1 cellular context compared by ENCODE assay signal in the genomic region with DNA sequence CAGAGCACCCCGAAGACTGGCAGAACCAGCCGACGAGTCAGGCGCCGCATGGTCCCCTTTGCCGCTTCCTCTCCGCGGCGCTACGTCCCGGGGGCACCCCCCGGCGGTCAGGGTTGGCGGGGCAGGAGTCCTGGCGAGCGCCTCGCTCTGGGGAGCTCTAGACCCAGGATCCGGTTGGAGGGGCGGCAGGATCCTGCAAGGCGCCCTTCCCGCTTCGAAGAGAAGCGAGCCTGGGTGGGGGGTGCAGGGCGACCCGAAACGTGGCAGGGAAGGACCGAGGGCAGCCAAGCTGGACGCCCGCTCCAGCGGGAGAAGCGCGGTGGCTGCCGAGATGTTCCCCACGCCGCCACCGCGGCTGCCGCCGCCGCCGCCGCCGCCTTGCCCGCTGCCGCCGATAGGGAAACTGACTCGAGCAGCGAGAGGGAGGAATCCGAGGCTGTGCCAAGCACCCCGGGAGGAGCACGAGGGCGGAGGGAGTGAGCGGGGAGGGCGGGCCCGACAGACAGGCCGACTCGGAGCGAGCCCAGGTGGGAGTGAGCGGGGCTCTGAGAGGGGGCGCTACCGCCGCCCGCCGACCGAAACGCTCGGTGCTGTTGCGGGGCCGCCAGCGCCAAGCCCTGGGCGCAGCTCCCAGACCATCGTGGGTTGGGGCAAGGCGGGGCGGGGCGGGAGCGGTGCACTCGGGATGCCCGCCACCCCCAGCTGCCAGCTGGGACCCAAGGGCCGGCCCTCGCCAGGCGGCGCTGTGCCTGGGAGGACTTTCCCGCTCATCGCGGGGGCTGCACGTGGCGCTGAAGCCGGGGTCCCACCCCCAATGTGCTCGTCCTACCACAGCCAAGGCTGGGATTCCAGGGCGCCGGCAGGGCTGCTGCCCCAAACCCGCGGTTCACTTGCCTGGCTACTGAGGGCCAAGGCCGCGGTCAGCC.
TF ChIP-seq lines count a peak whose summit lies in the region.

A gene with protein sequence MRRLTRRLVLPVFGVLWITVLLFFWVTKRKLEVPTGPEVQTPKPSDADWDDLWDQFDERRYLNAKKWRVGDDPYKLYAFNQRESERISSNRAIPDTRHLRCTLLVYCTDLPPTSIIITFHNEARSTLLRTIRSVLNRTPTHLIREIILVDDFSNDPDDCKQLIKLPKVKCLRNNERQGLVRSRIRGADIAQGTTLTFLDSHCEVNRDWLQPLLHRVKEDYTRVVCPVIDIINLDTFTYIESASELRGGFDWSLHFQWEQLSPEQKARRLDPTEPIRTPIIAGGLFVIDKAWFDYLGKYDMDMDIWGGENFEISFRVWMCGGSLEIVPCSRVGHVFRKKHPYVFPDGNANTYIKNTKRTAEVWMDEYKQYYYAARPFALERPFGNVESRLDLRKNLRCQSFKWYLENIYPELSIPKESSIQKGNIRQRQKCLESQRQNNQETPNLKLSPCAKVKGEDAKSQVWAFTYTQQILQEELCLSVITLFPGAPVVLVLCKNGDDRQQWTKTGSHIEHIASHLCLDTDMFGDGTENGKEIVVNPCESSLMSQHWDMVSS (minus strand): TSS at position 404 of the 926 bp plus-strand sequence. CDS start 354 bp downstream, at position 50.

TF ChIP-seq in HEK293, 187 proteins besides CTCF, POLR2A, EP300 and RAD21 (continued from another document and continues in another):
- TF ChIP-seq, protein P1, sequence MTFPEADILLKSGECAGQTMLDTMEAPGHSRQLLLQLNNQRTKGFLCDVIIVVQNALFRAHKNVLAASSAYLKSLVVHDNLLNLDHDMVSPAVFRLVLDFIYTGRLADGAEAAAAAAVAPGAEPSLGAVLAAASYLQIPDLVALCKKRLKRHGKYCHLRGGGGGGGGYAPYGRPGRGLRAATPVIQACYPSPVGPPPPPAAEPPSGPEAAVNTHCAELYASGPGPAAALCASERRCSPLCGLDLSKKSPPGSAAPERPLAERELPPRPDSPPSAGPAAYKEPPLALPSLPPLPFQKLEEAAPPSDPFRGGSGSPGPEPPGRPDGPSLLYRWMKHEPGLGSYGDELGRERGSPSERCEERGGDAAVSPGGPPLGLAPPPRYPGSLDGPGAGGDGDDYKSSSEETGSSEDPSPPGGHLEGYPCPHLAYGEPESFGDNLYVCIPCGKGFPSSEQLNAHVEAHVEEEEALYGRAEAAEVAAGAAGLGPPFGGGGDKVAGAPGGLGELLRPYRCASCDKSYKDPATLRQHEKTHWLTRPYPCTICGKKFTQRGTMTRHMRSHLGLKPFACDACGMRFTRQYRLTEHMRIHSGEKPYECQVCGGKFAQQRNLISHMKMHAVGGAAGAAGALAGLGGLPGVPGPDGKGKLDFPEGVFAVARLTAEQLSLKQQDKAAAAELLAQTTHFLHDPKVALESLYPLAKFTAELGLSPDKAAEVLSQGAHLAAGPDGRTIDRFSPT (tag by site-specific recombination; IDR thresholded peaks at IDR 0.05) = peak; percentile 84
- TF ChIP-seq ZFP69B (tag by site-specific recombination; IDR thresholded peaks at IDR 0.05) (peak; percentile 90), ZNF792 (tag by site-specific recombination; IDR thresholded peaks at IDR 0.05) (no peak), ZNF248 (tag by site-specific recombination; IDR thresholded peaks at IDR 0.05) (no peak), KLF10 (tag by site-specific recombination; IDR thresholded peaks at IDR 0.05) (peak; percentile 29; the same call in 1 of the 2 replicates), SALL2 (tag by site-specific recombination; IDR thresholded peaks at IDR 0.05; ENCODE audit: borderline replicate concordance) (no peak), ZSCAN30 (tag by site-specific recombination; IDR thresholded peaks at IDR 0.05) (peak; percentile 46; the same call in 1 of the 2 replicates), ZNF394 (tag by site-specific recombination; IDR thresholded peaks at IDR 0.05; ENCODE audit: borderline replicate concordance) (no peak), ZNF549 (tag by site-specific recombination; IDR thresholded peaks at IDR 0.05) (no peak), ZNF677 (tag by site-specific recombination; IDR thresholded peaks at IDR 0.05) (no peak), ZNF624 (tag by site-specific recombination; IDR thresholded peaks at IDR 0.05) (no peak), EGR2 (tag by site-specific recombination; IDR thresholded peaks at IDR 0.05; ENCODE audit: low read depth) (peak; percentile 73), ZFP37 (tag by site-specific recombination; IDR thresholded peaks at IDR 0.05) (peak; percentile 47; the same call in 1 of the 2 replicates), ZNF2 (tag by site-specific recombination; IDR thresholded peaks at IDR 0.05) (0 out of 2 replicates have a peak, but pooled peaks have one; percentile 18), FEZF1 (tag by site-specific recombination; IDR thresholded peaks at IDR 0.05) (no peak), ZNF658 (tag by site-specific recombination; IDR thresholded peaks at IDR 0.05) (no peak), ZBTB8A (tag by site-specific recombination; IDR thresholded peaks at IDR 0.05) (peak; percentile 59), ZNF629 (tag by site-specific recombination; IDR thresholded peaks at IDR 0.05) (no peak), ZNF132 (tag by site-specific recombination; IDR thresholded peaks at IDR 0.05; ENCODE audit: borderline replicate concordance) (no peak), ZNF670 (tag by site-specific recombination; IDR thresholded peaks at IDR 0.05; ENCODE audit: low read depth) (no peak), ZNF16 (tag by site-specific recombination; IDR thresholded peaks at IDR 0.05; ENCODE audit: low read depth) (no peak), ZNF623 (tag by site-specific recombination; IDR thresholded peaks at IDR 0.05) (no peak), ZNF664 (tag by site-specific recombination; IDR thresholded peaks at IDR 0.05) (no peak), ZNF138 (tag by site-specific recombination; IDR thresholded peaks at IDR 0.05; ENCODE audit: borderline replicate concordance) (no peak), MZF1 (tag by site-specific recombination; IDR thresholded peaks at IDR 0.05; ENCODE audit: borderline replicate concordance) (no peak), ZBTB20 (tag by site-specific recombination; IDR thresholded peaks at IDR 0.05) (peak; percentile 80), ZNF366 (tag by site-specific recombination; conservative IDR thresholded peaks at IDR 0.05) (no peak), ZNF140 (tag by site-specific recombination; IDR thresholded peaks at IDR 0.05) (no peak), ZNF292 (tag by site-specific recombination; IDR thresholded peaks at IDR 0.05; ENCODE audit: borderline replicate concordance, low read depth) (no peak), GLIS1 (tag by site-specific recombination; IDR thresholded peaks at IDR 0.05) (peak; percentile 62), GLI2 (tag by site-specific recombination; IDR thresholded peaks at IDR 0.05; ENCODE audit: borderline replicate concordance, low read depth) (no peak), KLF8 (tag by site-specific recombination; IDR thresholded peaks at IDR 0.05) (peak; percentile 52; the same call in 1 of the 2 replicates), ZNF202 (tag by site-specific recombination; IDR thresholded peaks at IDR 0.05; ENCODE audit: borderline replicate concordance) (peak; percentile 55; the same call in 1 of the 2 replicates), ZNF571 (tag by site-specific recombination; IDR thresholded peaks at IDR 0.05) (no peak)
- TF ChIP-seq, protein P2, sequence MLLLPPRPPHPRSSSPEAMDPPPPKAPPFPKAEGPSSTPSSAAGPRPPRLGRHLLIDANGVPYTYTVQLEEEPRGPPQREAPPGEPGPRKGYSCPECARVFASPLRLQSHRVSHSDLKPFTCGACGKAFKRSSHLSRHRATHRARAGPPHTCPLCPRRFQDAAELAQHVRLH (tag by site-specific recombination; IDR thresholded peaks at IDR 0.05) = no peak
- TF ChIP-seq, protein P3, sequence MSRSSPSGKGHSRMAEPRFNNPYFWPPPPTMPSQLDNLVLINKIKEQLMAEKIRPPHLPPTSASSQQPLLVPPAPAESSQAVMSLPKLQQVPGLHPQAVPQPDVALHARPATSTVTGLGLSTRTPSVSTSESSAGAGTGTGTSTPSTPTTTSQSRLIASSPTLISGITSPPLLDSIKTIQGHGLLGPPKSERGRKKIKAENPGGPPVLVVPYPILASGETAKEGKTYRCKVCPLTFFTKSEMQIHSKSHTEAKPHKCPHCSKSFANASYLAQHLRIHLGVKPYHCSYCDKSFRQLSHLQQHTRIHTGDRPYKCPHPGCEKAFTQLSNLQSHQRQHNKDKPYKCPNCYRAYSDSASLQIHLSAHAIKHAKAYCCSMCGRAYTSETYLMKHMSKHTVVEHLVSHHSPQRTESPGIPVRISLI (tag by site-specific recombination; IDR thresholded peaks at IDR 0.05) = no peak
- TF ChIP-seq, protein P4, sequence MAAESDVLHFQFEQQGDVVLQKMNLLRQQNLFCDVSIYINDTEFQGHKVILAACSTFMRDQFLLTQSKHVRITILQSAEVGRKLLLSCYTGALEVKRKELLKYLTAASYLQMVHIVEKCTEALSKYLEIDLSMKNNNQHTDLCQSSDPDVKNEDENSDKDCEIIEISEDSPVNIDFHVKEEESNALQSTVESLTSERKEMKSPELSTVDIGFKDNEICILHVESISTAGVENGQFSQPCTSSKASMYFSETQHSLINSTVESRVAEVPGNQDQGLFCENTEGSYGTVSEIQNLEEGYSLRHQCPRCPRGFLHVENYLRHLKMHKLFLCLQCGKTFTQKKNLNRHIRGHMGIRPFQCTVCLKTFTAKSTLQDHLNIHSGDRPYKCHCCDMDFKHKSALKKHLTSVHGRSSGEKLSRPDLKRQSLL (tag by site-specific recombination; IDR thresholded peaks at IDR 0.05) = no peak; the same call in 1 of the 2 replicates
- TF ChIP-seq, protein P5, sequence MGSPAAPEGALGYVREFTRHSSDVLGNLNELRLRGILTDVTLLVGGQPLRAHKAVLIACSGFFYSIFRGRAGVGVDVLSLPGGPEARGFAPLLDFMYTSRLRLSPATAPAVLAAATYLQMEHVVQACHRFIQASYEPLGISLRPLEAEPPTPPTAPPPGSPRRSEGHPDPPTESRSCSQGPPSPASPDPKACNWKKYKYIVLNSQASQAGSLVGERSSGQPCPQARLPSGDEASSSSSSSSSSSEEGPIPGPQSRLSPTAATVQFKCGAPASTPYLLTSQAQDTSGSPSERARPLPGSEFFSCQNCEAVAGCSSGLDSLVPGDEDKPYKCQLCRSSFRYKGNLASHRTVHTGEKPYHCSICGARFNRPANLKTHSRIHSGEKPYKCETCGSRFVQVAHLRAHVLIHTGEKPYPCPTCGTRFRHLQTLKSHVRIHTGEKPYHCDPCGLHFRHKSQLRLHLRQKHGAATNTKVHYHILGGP (tag by site-specific recombination; IDR thresholded peaks at IDR 0.05) = no peak
- TF ChIP-seq, protein P6, sequence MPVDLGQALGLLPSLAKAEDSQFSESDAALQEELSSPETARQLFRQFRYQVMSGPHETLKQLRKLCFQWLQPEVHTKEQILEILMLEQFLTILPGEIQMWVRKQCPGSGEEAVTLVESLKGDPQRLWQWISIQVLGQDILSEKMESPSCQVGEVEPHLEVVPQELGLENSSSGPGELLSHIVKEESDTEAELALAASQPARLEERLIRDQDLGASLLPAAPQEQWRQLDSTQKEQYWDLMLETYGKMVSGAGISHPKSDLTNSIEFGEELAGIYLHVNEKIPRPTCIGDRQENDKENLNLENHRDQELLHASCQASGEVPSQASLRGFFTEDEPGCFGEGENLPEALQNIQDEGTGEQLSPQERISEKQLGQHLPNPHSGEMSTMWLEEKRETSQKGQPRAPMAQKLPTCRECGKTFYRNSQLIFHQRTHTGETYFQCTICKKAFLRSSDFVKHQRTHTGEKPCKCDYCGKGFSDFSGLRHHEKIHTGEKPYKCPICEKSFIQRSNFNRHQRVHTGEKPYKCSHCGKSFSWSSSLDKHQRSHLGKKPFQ (tag by site-specific recombination; IDR thresholded peaks at IDR 0.05) = no peak
- TF ChIP-seq, protein P7, sequence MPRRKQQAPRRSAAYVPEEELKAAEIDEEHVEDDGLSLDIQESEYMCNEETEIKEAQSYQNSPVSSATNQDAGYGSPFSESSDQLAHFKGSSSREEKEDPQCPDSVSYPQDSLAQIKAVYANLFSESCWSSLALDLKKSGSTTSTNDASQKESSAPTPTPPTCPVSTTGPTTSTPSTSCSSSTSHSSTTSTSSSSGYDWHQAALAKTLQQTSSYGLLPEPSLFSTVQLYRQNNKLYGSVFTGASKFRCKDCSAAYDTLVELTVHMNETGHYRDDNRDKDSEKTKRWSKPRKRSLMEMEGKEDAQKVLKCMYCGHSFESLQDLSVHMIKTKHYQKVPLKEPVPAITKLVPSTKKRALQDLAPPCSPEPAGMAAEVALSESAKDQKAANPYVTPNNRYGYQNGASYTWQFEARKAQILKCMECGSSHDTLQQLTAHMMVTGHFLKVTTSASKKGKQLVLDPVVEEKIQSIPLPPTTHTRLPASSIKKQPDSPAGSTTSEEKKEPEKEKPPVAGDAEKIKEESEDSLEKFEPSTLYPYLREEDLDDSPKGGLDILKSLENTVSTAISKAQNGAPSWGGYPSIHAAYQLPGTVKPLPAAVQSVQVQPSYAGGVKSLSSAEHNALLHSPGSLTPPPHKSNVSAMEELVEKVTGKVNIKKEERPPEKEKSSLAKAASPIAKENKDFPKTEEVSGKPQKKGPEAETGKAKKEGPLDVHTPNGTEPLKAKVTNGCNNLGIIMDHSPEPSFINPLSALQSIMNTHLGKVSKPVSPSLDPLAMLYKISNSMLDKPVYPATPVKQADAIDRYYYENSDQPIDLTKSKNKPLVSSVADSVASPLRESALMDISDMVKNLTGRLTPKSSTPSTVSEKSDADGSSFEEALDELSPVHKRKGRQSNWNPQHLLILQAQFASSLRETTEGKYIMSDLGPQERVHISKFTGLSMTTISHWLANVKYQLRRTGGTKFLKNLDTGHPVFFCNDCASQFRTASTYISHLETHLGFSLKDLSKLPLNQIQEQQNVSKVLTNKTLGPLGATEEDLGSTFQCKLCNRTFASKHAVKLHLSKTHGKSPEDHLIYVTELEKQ (tag by site-specific recombination; IDR thresholded peaks at IDR 0.05; ENCODE audit: borderline replicate concordance) = no peak
- TF ChIP-seq, protein P8, sequence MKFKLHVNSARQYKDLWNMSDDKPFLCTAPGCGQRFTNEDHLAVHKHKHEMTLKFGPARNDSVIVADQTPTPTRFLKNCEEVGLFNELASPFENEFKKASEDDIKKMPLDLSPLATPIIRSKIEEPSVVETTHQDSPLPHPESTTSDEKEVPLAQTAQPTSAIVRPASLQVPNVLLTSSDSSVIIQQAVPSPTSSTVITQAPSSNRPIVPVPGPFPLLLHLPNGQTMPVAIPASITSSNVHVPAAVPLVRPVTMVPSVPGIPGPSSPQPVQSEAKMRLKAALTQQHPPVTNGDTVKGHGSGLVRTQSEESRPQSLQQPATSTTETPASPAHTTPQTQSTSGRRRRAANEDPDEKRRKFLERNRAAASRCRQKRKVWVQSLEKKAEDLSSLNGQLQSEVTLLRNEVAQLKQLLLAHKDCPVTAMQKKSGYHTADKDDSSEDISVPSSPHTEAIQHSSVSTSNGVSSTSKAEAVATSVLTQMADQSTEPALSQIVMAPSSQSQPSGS (tag by site-specific recombination; IDR thresholded peaks at IDR 0.05; ENCODE audit: low read depth) = no peak
- TF ChIP-seq, protein P9, sequence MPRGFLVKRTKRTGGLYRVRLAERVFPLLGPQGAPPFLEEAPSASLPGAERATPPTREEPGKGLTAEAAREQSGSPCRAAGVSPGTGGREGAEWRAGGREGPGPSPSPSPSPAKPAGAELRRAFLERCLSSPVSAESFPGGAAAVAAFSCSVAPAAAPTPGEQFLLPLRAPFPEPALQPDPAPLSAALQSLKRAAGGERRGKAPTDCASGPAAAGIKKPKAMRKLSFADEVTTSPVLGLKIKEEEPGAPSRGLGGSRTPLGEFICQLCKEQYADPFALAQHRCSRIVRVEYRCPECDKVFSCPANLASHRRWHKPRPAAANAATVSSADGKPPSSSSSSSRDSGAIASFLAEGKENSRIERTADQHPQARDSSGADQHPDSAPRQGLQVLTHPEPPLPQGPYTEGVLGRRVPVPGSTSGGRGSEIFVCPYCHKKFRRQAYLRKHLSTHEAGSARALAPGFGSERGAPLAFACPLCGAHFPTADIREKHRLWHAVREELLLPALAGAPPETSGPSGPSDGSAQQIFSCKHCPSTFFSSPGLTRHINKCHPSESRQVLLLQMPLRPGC (tag by site-specific recombination; IDR thresholded peaks at IDR 0.05) = no peak
